ENCODE assay signal across 11 cellular contexts in the genomic region with DNA sequence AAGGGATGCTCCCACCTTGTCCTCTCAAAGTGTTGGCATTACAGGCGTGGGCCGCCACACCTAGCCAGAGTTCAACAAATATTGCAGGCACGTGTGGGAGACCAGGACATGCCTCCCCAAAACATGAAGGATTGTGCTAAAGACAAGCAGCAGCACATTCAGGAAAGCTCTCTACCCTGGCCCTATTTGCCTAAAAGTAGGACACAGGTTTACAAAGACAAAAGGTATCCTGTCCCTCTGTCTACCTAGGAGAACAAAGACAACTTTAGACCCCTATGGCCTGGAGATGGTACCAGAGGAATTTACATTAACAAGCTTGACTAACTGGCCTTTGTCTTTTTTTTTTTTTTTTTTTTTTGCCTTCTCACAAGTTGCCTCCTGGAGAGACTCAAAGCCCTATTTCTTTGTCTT. TPM values are rescaled to one million over a fixed set of nuclear protein-coding genes. Genes with fewer than 3 reads are reported as not detected.
A peak's percentile ranks its signal among the peaks of the same experiment; 100 is the strongest.
DNase-seq lines count a peak whose midpoint lies in the region; ATAC-seq, FAIRE-seq and TF ChIP-seq lines count a peak whose summit lies in the region.
"Had no signal": no experiment of that assay in that cellular context is flagged by ENCODE, and none has a peak within 500 bp of the region (broad histone marks: within the 10 kb centered on the region; RNA-seq: fewer than 3 reads in every experiment).

No MANE protein-coding gene starts in this region.

- no peak for TF ChIP-seq EP300 in H1 (IDR thresholded peaks at IDR 0.05; ENCODE audit: borderline replicate concordance in 1 of 2, low read depth in 2 of 2, low read length in 2 of 2)

- BruUV-seq in Caco-2 (replicated peaks; lab: Mats Ljungman, UMichigan): no TSS peak

- H3K79me2 ChIP-seq in Loucy (ENCODE audit: insufficient read depth, low read length): peaks cover 33% of the 10 kb centered on the region
- H3K79me2 ChIP-seq in H1 (ENCODE audit: control insufficient read depth in 1 of 2, insufficient read depth in 2 of 2, low read length in 2 of 2): no peaks in the 10 kb centered on the region

- peak overlapping the region; percentile 53; the same call in 1 of the 2 replicates for H2AFZ ChIP-seq in Loucy (ENCODE audit: low read length)
- no peak overlapping the region for H2AFZ ChIP-seq in H1 (ENCODE audit: low read length)

- H3K4me3 Mint-ChIP-seq in Caco-2 (ENCODE audit: unreplicated experiment) (peak overlapping the region; percentile 81), osteocyte (ENCODE audit: unreplicated experiment) (no peak overlapping the region)

- peak; percentile 82 for FAIRE-seq in H1 (lab: Jason Lieb, UNC)
- FAIRE-seq: endometrium had no signal

- no peak overlapping the region for H2BK120ac ChIP-seq in H1 (replicated peaks; ENCODE audit: low read depth, low read length)

- H3K4me2 ChIP-seq in Loucy (ENCODE audit: low read depth, low read length, poor library complexity, severe bottlenecking) (peak overlapping the region; percentile 59), H1 (ENCODE audit: insufficient read depth in 1 of 2, low read depth in 2 of 2, low read length in 2 of 2) (peak overlapping the region; percentile 51 to 78)

- H3K79me1 ChIP-seq in H1 (ENCODE audit: low read depth, low read length): no peaks in the 10 kb centered on the region

- H3K9me2 ChIP-seq in Loucy (replicated peaks; ENCODE audit: low read depth, low read length): no peaks in the 10 kb centered on the region

- TF ChIP-seq CTCF in Caco-2 (IDR thresholded peaks at IDR 0.05; ENCODE audit: insufficient read depth in 1 of 2, low read depth in 1 of 2, low read length in 1 of 2, severe bottlenecking in 1 of 2, unreplicated experiment in 1 of 2): no peak
- TF ChIP-seq CTCF in Loucy (conservative IDR thresholded peaks at IDR 0.05; ENCODE audit: low read length): no peak
- TF ChIP-seq CTCF in H1 (IDR thresholded peaks at IDR 0.05; ENCODE audit: control extremely low read depth in 1 of 3, insufficient read depth in 1 of 3, low read depth in 1 of 3, low read length in 3 of 3): no peak
- no peak for TF ChIP-seq CTCF in osteocyte (IDR thresholded peaks at IDR 0.05)

- H3K27ac Mint-ChIP-seq in Caco-2 (ENCODE audit: unreplicated experiment) (peak overlapping the region; percentile 90), osteocyte (ENCODE audit: unreplicated experiment) (peak overlapping the region; percentile 73)

- no peak overlapping the region for H4K91ac ChIP-seq in H1 (replicated peaks; ENCODE audit: insufficient read length, low read length)

- no peak overlapping the region for H3K27ac ChIP-seq in H1 (ENCODE audit: low read depth, low read length)

- H2BK20ac ChIP-seq in H1 (ENCODE audit: low read length): no peak overlapping the region

- no peak overlapping the region for H3K14ac ChIP-seq in H1 (ENCODE audit: insufficient read length)

- TF ChIP-seq POLR2A in H1 (IDR thresholded peaks at IDR 0.05; ENCODE audit: control extremely low read depth in 1 of 2, low read depth in 2 of 2, low read length in 2 of 2): no peak

- H3K27me3 ChIP-seq in Caco-2 (replicated peaks; ENCODE audit: control insufficient read depth, insufficient read depth, low read length) (no peaks in the 10 kb centered on the region), Loucy (ENCODE audit: insufficient read depth, low read length, poor library complexity, severe bottlenecking) (no peaks in the 10 kb centered on the region), H1 (replicated peaks in 1 of 4; ENCODE audit: control insufficient read depth in 3 of 4, extremely low read depth in 1 of 4, insufficient read depth in 3 of 4, low read length in 3 of 4) (peaks cover 0 to 4% (median 2%) of the 10 kb centered on the region in 4 experiments; a peak in 3 of 7 replicates)

- TF ChIP-seq RAD21 in H1 (IDR thresholded peaks at IDR 0.05 in 1 of 2, conservative IDR thresholded peaks at IDR 0.05 in 1 of 2; ENCODE audit: low read depth in 2 of 2, low read length in 2 of 2): no peak

- H3K18ac ChIP-seq in H1 (ENCODE audit: extremely low read depth, low read length): no peak overlapping the region

- peaks cover 14% of the 10 kb centered on the region for H3K36me3 Mint-ChIP-seq in Caco-2 (ENCODE audit: insufficient read depth, unreplicated experiment)
- no peaks in the 10 kb centered on the region for H3K36me3 Mint-ChIP-seq in osteocyte (ENCODE audit: unreplicated experiment)

- intact Hi-C loops in Caco-2 (cut with micrococcal nuclease; ENCODE audit: unreplicated experiment) (no loop called here), posterior cingulate gyrus (cut with DNase I) (no loop called here)

- CTCF ChIA-PET in Caco-2 (lab: Charles Lee): interaction anchor here (0.6 to 1.0 kb wide), 4 partner anchors 29 to 561 kb away, joined by 3 to 6 read pairs (median 4); no protein-coding TSS in a partner anchor
- CTCF ChIA-PET in H1 (lab: Charles Lee; ENCODE audit: partially characterized antibody): interaction anchor here (0.7 to 1.2 kb wide), 5 partner anchors 9 to 187 kb away, joined by 3 to 4 read pairs (median 4); no protein-coding TSS in a partner anchor

- no peaks in the 10 kb centered on the region for H3K9me3 Mint-ChIP-seq in Caco-2 (ENCODE audit: unreplicated experiment)
- H3K9me3 Mint-ChIP-seq in osteocyte (ENCODE audit: unreplicated experiment): no peaks in the 10 kb centered on the region
- H3K9me3 Mint-ChIP-seq: memory B cell had no signal

- H3K23ac ChIP-seq in H1 (ENCODE audit: insufficient read length): no peak overlapping the region

- H4K20me1 ChIP-seq in Loucy (ENCODE audit: insufficient read depth, low read length, poor library complexity, severe bottlenecking) (no peaks in the 10 kb centered on the region), H1 (replicated peaks in 1 of 2; ENCODE audit: control insufficient read depth in 1 of 2, insufficient read depth in 2 of 2, low read length in 2 of 2) (no peaks in the 10 kb centered on the region)

- H3K27me3 Mint-ChIP-seq in Caco-2 (ENCODE audit: insufficient read depth, unreplicated experiment) (peaks cover 15% of the 10 kb centered on the region), osteocyte (ENCODE audit: unreplicated experiment) (peaks cover 56% of the 10 kb centered on the region)
- H3K27me3 Mint-ChIP-seq: memory B cell had no signal

- H3K9ac ChIP-seq in Loucy (ENCODE audit: low read depth, low read length, poor library complexity, severe bottlenecking): peak overlapping the region; percentile 94
- no peak overlapping the region for H3K9ac ChIP-seq in H1 (replicated peaks in 1 of 4; ENCODE audit: extremely low read depth in 1 of 4, low read depth in 3 of 4, low read length in 3 of 4)

- H3K4ac ChIP-seq in H1 (replicated peaks; ENCODE audit: insufficient read length, low read depth, low read length): no peak overlapping the region

- no peak for ATAC-seq in GM21723 (IDR thresholded peaks at IDR 0.05; ENCODE audit: unreplicated experiment)

- no peak overlapping the region for H2AK5ac ChIP-seq in H1 (ENCODE audit: low read depth, low read length)

- WGBS in H1 (ENCODE audit: extremely low coverage in 1 of 2, insufficient coverage in 1 of 2, insufficient read length in 1 of 2, insufficient replicate concordance in 2 of 2, low coverage in 1 of 2, low lambda C conversion rate in 2 of 2, missing lambda C conversion rate in 1 of 2), 2 experiments: 22% methylated on average over 3 of the region's 3 CpGs; no CpG with 5 or more reads in 1 of the 2 experiments

- no peaks in the 10 kb centered on the region for H3K4me1 Mint-ChIP-seq in Caco-2 (ENCODE audit: low read depth, unreplicated experiment)
- H3K4me1 Mint-ChIP-seq in osteocyte (ENCODE audit: unreplicated experiment): peaks cover 15% of the 10 kb centered on the region

- peaks cover 4% of the 10 kb centered on the region for H3K4me1 ChIP-seq in Caco-2
- H3K4me1 ChIP-seq in Loucy (ENCODE audit: insufficient read depth, low read length, poor library complexity, severe bottlenecking): peaks cover 11% of the 10 kb centered on the region
- H3K4me1 ChIP-seq in H1 (replicated peaks in 1 of 4; ENCODE audit: control insufficient read depth in 3 of 4, insufficient read depth in 4 of 4, low read length in 3 of 4): peaks cover 2 to 7% (median 4%) of the 10 kb centered on the region in 4 experiments

- no peaks in the 10 kb centered on the region; the same call in 1 of the 2 replicates for H3K36me3 ChIP-seq in Caco-2 (ENCODE audit: control insufficient read depth, insufficient read depth, low read length)
- H3K36me3 ChIP-seq in Loucy (ENCODE audit: insufficient read depth, low read length): no peaks in the 10 kb centered on the region
- H3K36me3 ChIP-seq in H1 (ENCODE audit: control insufficient read depth in 2 of 4, insufficient read depth in 4 of 4, low read length in 3 of 4): no peaks in the 10 kb centered on the region

- no peak overlapping the region for H3K56ac ChIP-seq in H1 (replicated peaks; ENCODE audit: insufficient read length, low read depth, low read length)

- POLR2A ChIA-PET in Caco-2 (lab: Charles Lee): interaction anchor here (0.6 kb wide), 1 partner anchor 753 kb away, joined by 8 read pairs; no protein-coding TSS in a partner anchor
- POLR2A ChIA-PET in H1 (lab: Charles Lee; ENCODE audit: partially characterized antibody): interaction anchor here (1.1 kb wide), 1 partner anchor 8 kb away, joined by 3 read pairs; no protein-coding TSS in a partner anchor

- H2BK12ac ChIP-seq in H1 (ENCODE audit: low read depth, low read length): no peak overlapping the region; the same call in 1 of the 2 replicates

- peaks cover 9% of the 10 kb centered on the region for H3K23me2 ChIP-seq in H1 (ENCODE audit: low read depth, low read length)

- H3K4me3 ChIP-seq in Caco-2 (ENCODE audit: low read depth, low read length) (no peak overlapping the region), Loucy (ENCODE audit: low read length, poor library complexity, severe bottlenecking) (peak overlapping the region; percentile 80), H1 (ENCODE audit: extremely low read depth in 1 of 4, insufficient read depth in 2 of 4, low read depth in 3 of 4, low read length in 4 of 4) (peak overlapping the region in 1 of 4 experiments; percentile 68; a peak in 3 of 8 replicates)

- no peak overlapping the region for H2BK5ac ChIP-seq in H1 (ENCODE audit: low read depth, low read length)

- no peak overlapping the region for H2BK15ac ChIP-seq in H1 (ENCODE audit: low read length)

- DNase-seq in Caco-2 (no peak), H1 (ENCODE audit: low read depth in 1 of 2, low spot score in 2 of 2) (peak in 1 of 2 experiments; percentile 17), osteocyte (ENCODE audit: extremely low spot score, unreplicated experiment) (no peak), SHP77 treated with DMSO at 0.1 percent for 48 hours (lab: John Stamatoyannopoulos, UW) (no peak), posterior cingulate gyrus (no peak), C1 segment of cervical spinal cord (lab: John Stamatoyannopoulos, UW) (no peak)
- DNase-seq: stimulated activated CD4-positive, alpha-beta T cell treated with anti-CD3 and anti-CD28 coated beads, Interleukin-4, amount 100 ng/mL, for 1 hour had no signal

- no peaks in the 10 kb centered on the region for H3F3A ChIP-seq in Loucy (ENCODE audit: low read depth)

- H3K9me3 ChIP-seq in Caco-2 (no peaks in the 10 kb centered on the region), Loucy (ENCODE audit: insufficient read depth, low read depth, low read length) (no peaks in the 10 kb centered on the region), H1 (ENCODE audit: insufficient read depth in 2 of 2, low read depth in 1 of 2, low read length in 1 of 2) (no peaks in the 10 kb centered on the region; a peak in 1 of 4 replicates)

- H4K8ac ChIP-seq in H1 (ENCODE audit: extremely low read depth, insufficient read depth, low read length): no peak overlapping the region

- H4K5ac ChIP-seq in H1 (ENCODE audit: insufficient read length, low read depth, low read length): no peak overlapping the region

RNA-seq across cellular contexts. Expression of a gene that starts 0.9 kb away (rescaled TPM):
- total RNA-seq in Caco-2 (2022) (19.5 and 24.7 TPM in 2 replicates), osteocyte (4.3 and 4.5 TPM in 2 replicates)
- total RNA-seq in H1 (2021; fragmentation: NEBNext Ultra II Directional; extraction: Animal tissue kit (Norgen Biotek cat#: 25700)): 4.3 and 6.0 TPM in 2 replicates
- polyA plus RNA-seq in H1 (2011; rRNA removed): 8.0 and 8.5 TPM in 2 replicates
- polyA plus RNA-seq in H1 (2011; cell fraction: cytosol; rRNA removed): 11.0 TPM
- polyA plus RNA-seq in H1 (2011; cell fraction: nucleus; rRNA removed): 57.1 TPM
- 6.6 to 11.9 TPM (median 8.6 TPM) in 4 replicates for polyA plus RNA-seq in H1 (2012, experiment 1 of 2)
- 2.6 TPM for polyA plus RNA-seq in H1 (2012, experiment 2 of 2)
- 5.3 TPM for polyA plus RNA-seq in H1 (2013, experiment 1 of 2)
- 2.9 TPM for polyA plus RNA-seq in H1 (2013, experiment 2 of 2)
- 7.3 and 7.9 TPM in 2 replicates for polyA minus RNA-seq in H1 (2011; rRNA and poly(A)+ RNA removed)
- 4.5 TPM for polyA minus RNA-seq in H1 (2011; cell fraction: cytosol; rRNA and poly(A)+ RNA removed)
- 16.4 TPM for polyA minus RNA-seq in H1 (2011; cell fraction: nucleus; rRNA and poly(A)+ RNA removed)

RNA-seq across cellular contexts. Expression of a gene that starts 17.4 kb away (rescaled TPM):
- total RNA-seq in Caco-2 (2022) (not detected in 2 replicates), osteocyte (not detected in 2 replicates)
- total RNA-seq in H1 (2021; fragmentation: NEBNext Ultra II Directional; extraction: Animal tissue kit (Norgen Biotek cat#: 25700)): not detected in 2 replicates
- not detected in 2 replicates for polyA plus RNA-seq in H1 (2011; rRNA removed)
- not detected for polyA plus RNA-seq in H1 (2011; cell fraction: cytosol; rRNA removed)
- not detected for polyA plus RNA-seq in H1 (2011; cell fraction: nucleus; rRNA removed)
- polyA plus RNA-seq in H1 (2012, experiment 1 of 2): not detected in 4 replicates
- polyA plus RNA-seq in H1 (2012, experiment 2 of 2): not detected
- polyA plus RNA-seq in H1 (2013, experiment 1 of 2): not detected
- not detected for polyA plus RNA-seq in H1 (2013, experiment 2 of 2)
- polyA minus RNA-seq in H1 (2011; rRNA and poly(A)+ RNA removed): not detected in 2 replicates
- polyA minus RNA-seq in H1 (2011; cell fraction: cytosol; rRNA and poly(A)+ RNA removed): not detected
- polyA minus RNA-seq in H1 (2011; cell fraction: nucleus; rRNA and poly(A)+ RNA removed): not detected

RNA-seq across cellular contexts. Expression of a gene that starts 30.3 kb away (rescaled TPM):
- total RNA-seq in Caco-2 (2022): 71.5 and 83.3 TPM in 2 replicates
- 38.9 and 42.8 TPM in 2 replicates for total RNA-seq in H1 (2021; fragmentation: NEBNext Ultra II Directional; extraction: Animal tissue kit (Norgen Biotek cat#: 25700))
- 28.6 and 29.8 TPM in 2 replicates for polyA plus RNA-seq in H1 (2011; rRNA removed)
- 36.9 TPM for polyA plus RNA-seq in H1 (2011; cell fraction: cytosol; rRNA removed)
- polyA plus RNA-seq in H1 (2011; cell fraction: nucleus; rRNA removed): 44.7 TPM
- polyA plus RNA-seq in H1 (2012, experiment 1 of 2): 29.6 to 32.4 TPM (median 30.4 TPM) in 4 replicates
- 23.8 TPM for polyA plus RNA-seq in H1 (2012, experiment 2 of 2)
- 45.1 TPM for polyA plus RNA-seq in H1 (2013, experiment 1 of 2)
- polyA plus RNA-seq in H1 (2013, experiment 2 of 2): 44.1 TPM
- 80.5 and 98.2 TPM in 2 replicates for polyA minus RNA-seq in H1 (2011; rRNA and poly(A)+ RNA removed)
- polyA minus RNA-seq in H1 (2011; cell fraction: cytosol; rRNA and poly(A)+ RNA removed): 24.1 TPM
- polyA minus RNA-seq in H1 (2011; cell fraction: nucleus; rRNA and poly(A)+ RNA removed): 86.1 TPM
- total RNA-seq in osteocyte: 99.1 and 102 TPM in 2 replicates
